In genomic region chr7:73940701-73941238, GRCh38 we compare ENCODE assay signal across 22 cellular contexts.
DNase-seq lines count a peak whose midpoint lies in the region; ATAC-seq, FAIRE-seq and TF ChIP-seq lines count a peak whose summit lies in the region.
"Had no signal": no experiment of that assay in that cellular context is flagged by ENCODE, and none has a peak within 500 bp of the region (broad histone marks: within the 10 kb centered on the region; RNA-seq: fewer than 3 reads in every experiment).

No MANE protein-coding gene starts in this region.

- no peak overlapping the region for H3K4me2 ChIP-seq in A549
- no peak overlapping the region for H3K4me2 ChIP-seq in K562 (ENCODE audit: insufficient read depth, low read length)
- H3K4me2 ChIP-seq: BLaER1 treated with 17β-estradiol and CSF1 and Interleukin-3, amounts not matched to agents 10 nM and 100 nM had no signal

- H3K4me3 ChIP-seq in A549 (no peak overlapping the region), K562 (no peak overlapping the region)
- H3K4me3 ChIP-seq: BLaER1 treated with 17β-estradiol and CSF1 and Interleukin-3, amounts not matched to agents 10 nM and 100 nM; GM12878 had no signal

- TF ChIP-seq POLR2A in A549 (IDR thresholded peaks at IDR 0.05; ENCODE audit: low read length): no peak
- TF ChIP-seq POLR2A in K562 (conservative IDR thresholded peaks at IDR 0.05): no peak

- POLR2A ChIA-PET in A549 (lab: Yijun Ruan, JAX): no interaction called here
- POLR2A ChIA-PET in K562 (lab: Yijun Ruan, JAX): no interaction called here

- no peak for ATAC-seq in A549
- no peak for ATAC-seq in K562
- ATAC-seq: CD8-positive, alpha-beta T cell; GM12878 had no signal

- DNase-seq in A549 (ENCODE audit: low read depth in 1 of 2, low spot score in 1 of 2) (no peak), Caki2 (ENCODE audit: low read depth) (peak; percentile 11), K562 (ENCODE audit: extremely low read depth in 1 of 4, low spot score in 3 of 4) (no peak), NAMALWA (ENCODE audit: low spot score) (no peak), RKO (ENCODE audit: low spot score) (no peak)
- DNase-seq: 8988T; AML-193; Caco-2; CD4-positive, alpha-beta T cell; CD8-positive, alpha-beta T cell; DMS 273 treated with DMSO at 0.1 percent for 48 hours; DMS153; DMS79; DND-41; EL; GDM1 had no signal

- FAIRE-seq in A549 (lab: Jason Lieb, UNC) (no peak), K562 (lab: Jason Lieb, UNC) (no peak)
- FAIRE-seq: A204.1, GM12878, GM12892, GM19239 had no signal

- intact Hi-C loops in K562 (cut with micrococcal nuclease): no loop called here

- H3K36me3 ChIP-seq in K562 (ENCODE audit: control insufficient read depth, insufficient read depth, low read length): no peaks in the 10 kb centered on the region
- H3K36me3 ChIP-seq: BLaER1 treated with 17β-estradiol and CSF1 and Interleukin-3, amounts not matched to agents 10 nM and 100 nM had no signal

- H3K9me3 ChIP-seq in A549 (peaks cover 33% of the 10 kb centered on the region), K562 (replicated peaks; ENCODE audit: control insufficient read depth, insufficient read depth, low read depth, low read length) (peaks cover 5% of the 10 kb centered on the region; the same call in 1 of the 2 replicates)

- no peak overlapping the region for H3K9ac ChIP-seq in K562 (ENCODE audit: insufficient read depth in 1 of 2, low read depth in 2 of 2, low read length in 2 of 2)
- H3K9ac ChIP-seq: BLaER1 treated with 17β-estradiol and CSF1 and Interleukin-3, amounts not matched to agents 10 nM and 100 nM had no signal

- H3K27me3 ChIP-seq in K562 (ENCODE audit: control insufficient read depth in 2 of 2, insufficient read depth in 2 of 2, low read length in 2 of 2): no peaks in the 10 kb centered on the region
- H3K27me3 ChIP-seq: BLaER1 treated with 17β-estradiol and CSF1 and Interleukin-3, amounts not matched to agents 10 nM and 100 nM had no signal

- H2AFZ ChIP-seq in K562 (ENCODE audit: low read depth, low read length): no peak overlapping the region

- TF ChIP-seq RAD21 in A549 (conservative IDR thresholded peaks at IDR 0.05 in 1 of 2, IDR thresholded peaks at IDR 0.05 in 1 of 2) (no peak), K562 (CRISPR knock-in tag; conservative IDR thresholded peaks at IDR 0.05 in 1 of 2, IDR thresholded peaks at IDR 0.05 in 1 of 2) (no peak)

- H4K20me1 ChIP-seq in K562 (replicated peaks; ENCODE audit: control insufficient read depth, insufficient read depth, low read length): no peaks in the 10 kb centered on the region
- H4K20me1 ChIP-seq: BLaER1 treated with 17β-estradiol and CSF1 and Interleukin-3, amounts not matched to agents 10 nM and 100 nM had no signal

- H3K9me1 ChIP-seq in K562 (ENCODE audit: control insufficient read depth, insufficient read depth, low read length): no peaks in the 10 kb centered on the region

- in situ Hi-C loops in Caki2 (cut with HindIII; ENCODE audit: low pct_unique_long_range_greater_than_20kb, low sequenced_read_pairs) (no loop called here), K562 (cut with MboI) (no loop called here)

- TF ChIP-seq CTCF in A549 (IDR thresholded peaks at IDR 0.05) (no peak), K562 (IDR thresholded peaks at IDR 0.05 in 2 of 3, conservative IDR thresholded peaks at IDR 0.05 in 1 of 3; ENCODE audit: insufficient read depth in 2 of 3, low read depth in 1 of 3, low read length in 3 of 3) (no peak)

- H3K4me1 ChIP-seq in A549 (peaks cover 22% of the 10 kb centered on the region), K562 (replicated peaks in 1 of 2; ENCODE audit: control insufficient read depth in 2 of 2, insufficient read depth in 2 of 2, low read length in 2 of 2) (no peaks in the 10 kb centered on the region)
- H3K4me1 ChIP-seq: BLaER1 treated with 17β-estradiol and CSF1 and Interleukin-3, amounts not matched to agents 10 nM and 100 nM; Caco-2 had no signal

- WGBS in A549 (ENCODE audit: missing lambda C conversion rate): 66% methylated on average over 2 of the region's 2 CpGs
- WGBS in K562 (ENCODE audit: insufficient coverage, low coverage, missing lambda C conversion rate): 0% methylated on average over 2 of the region's 2 CpGs

- TF ChIP-seq EP300 in A549 (IDR thresholded peaks at IDR 0.05) (no peak), K562 (IDR thresholded peaks at IDR 0.05; ENCODE audit: low read length) (no peak)

- no peaks in the 10 kb centered on the region for H3K79me2 ChIP-seq in K562 (ENCODE audit: control insufficient read depth, insufficient read depth, low read length)

- BruUV-seq in K562 (replicated peaks; lab: Mats Ljungman, UMichigan): no TSS peak

- CTCF ChIA-PET in A549 (lab: Yijun Ruan, JAX): interaction anchor here (1.4 kb wide), 1 partner anchor 12 kb away, joined by 4 read pairs; no protein-coding TSS in a partner anchor
- CTCF ChIA-PET in K562 (lab: Yijun Ruan, JAX; ENCODE audit: low intra/inter-chr PET ratio): no interaction called here

- H3K27ac ChIP-seq in A549: peak overlapping the region; percentile 55 to 73; a peak in 5 of 6 replicates
- no peak overlapping the region for H3K27ac ChIP-seq in K562 (ENCODE audit: extremely low read depth, low read depth, low read length)
- H3K27ac ChIP-seq: BLaER1 treated with 17β-estradiol and CSF1 and Interleukin-3, amounts not matched to agents 10 nM and 100 nM; C4-2B had no signal

TF ChIP-seq in A549, 52 proteins besides CTCF, POLR2A, EP300 and RAD21 (continues in another document):
- TF ChIP-seq CBX2 (IDR thresholded peaks at IDR 0.05; ENCODE audit: borderline replicate concordance, low read depth) (no peak), HMGXB4 (CRISPR knock-in tag; IDR thresholded peaks at IDR 0.05; ENCODE audit: borderline replicate concordance) (no peak), CEBPB (IDR thresholded peaks at IDR 0.05) (no peak), SMC3 (IDR thresholded peaks at IDR 0.05) (no peak), BHLHE40 (IDR thresholded peaks at IDR 0.05; ENCODE audit: low read depth, low read length) (no peak), ZFP36 (IDR thresholded peaks at IDR 0.05; ENCODE audit: borderline replicate concordance, partially characterized antibody) (no peak), USF2 (IDR thresholded peaks at IDR 0.05) (no peak), RCOR1 (IDR thresholded peaks at IDR 0.05; ENCODE audit: low read depth, low read length) (no peak)

TF ChIP-seq in K562, 482 proteins besides CTCF, POLR2A, EP300 and RAD21:
- TF ChIP-seq ZNF280A (IDR thresholded peaks at IDR 0.05; ENCODE audit: low read depth, partially characterized antibody) (peak; percentile 52), DLX4 (CRISPR knock-in tag; IDR thresholded peaks at IDR 0.05) (no peak), ZNF398 (CRISPR knock-in tag; IDR thresholded peaks at IDR 0.05) (no peak), TRIM28 (IDR thresholded peaks at IDR 0.05) (peak; percentile 64; the same call in 1 of the 2 replicates), CREBBP (IDR thresholded peaks at IDR 0.05; ENCODE audit: low read depth, low read length) (no peak)
